10 cellular contexts compared by ENCODE assay signal in genomic region chr21:29162825-29163224, GRCh38. TPM values are rescaled to one million over a fixed set of nuclear protein-coding genes. Genes with fewer than 3 reads are reported as not detected.
DNase-seq lines count a peak whose midpoint lies in the region; FAIRE-seq and TF ChIP-seq lines count a peak whose summit lies in the region.
"Not testable (repeated sequence)": the region's sequence is repeated elsewhere in the genome, so short reads cannot be mapped to it uniquely, and the experiment has no call there.
"Had no signal": no experiment of that assay in that cellular context is flagged by ENCODE, and none has a peak within 500 bp of the region (broad histone marks: within the 10 kb centered on the region; RNA-seq: fewer than 3 reads in every experiment).

No MANE protein-coding gene starts in this region.

- CTCF ChIA-PET in BJ (lab: Yijun Ruan, JAX) = interaction anchor here (0.6 to 3.9 kb wide), 4 partner anchors 46 to 210 kb away, joined by 3 to 32 read pairs (median 15); partner anchors contain the start of gene BACH1
- CTCF ChIA-PET in RWPE1 (lab: Yijun Ruan, JAX) = interaction anchor here (0.8 kb wide), 1 partner anchor 71 kb away, joined by 3 read pairs; no protein-coding TSS in a partner anchor

- H3K27ac Mint-ChIP-seq in type B pancreatic cell = peak overlapping the region; percentile 59

- not testable (repeated sequence) for H3K36me3 ChIP-seq in BJ (ENCODE audit: control insufficient read depth, insufficient read depth, low read length); bronchial epithelial cell (ENCODE audit: control insufficient read depth, insufficient read depth, low read length); kidney epithelial cell (ENCODE audit: control insufficient read depth, insufficient read depth, low read length)

- H3K36me3 Mint-ChIP-seq in type B pancreatic cell = not testable (repeated sequence)

- not testable (repeated sequence) for H3K27me3 Mint-ChIP-seq in type B pancreatic cell

- H3K27me3 ChIP-seq in BJ (ENCODE audit: control insufficient read depth, insufficient read depth, low read length); bronchial epithelial cell (ENCODE audit: control insufficient read depth, insufficient read depth, low read length); kidney epithelial cell (ENCODE audit: control insufficient read depth, insufficient read depth, low read length): not testable (repeated sequence)

- H3K27ac ChIP-seq in RWPE1 = peak overlapping the region; percentile 83

- POLR2A ChIA-PET in BJ (lab: Charles Lee) = interaction anchor here (0.6 kb wide), 1 partner anchor 64 kb away, joined by 3 read pairs; no protein-coding TSS in a partner anchor
- POLR2A ChIA-PET in RWPE1 (lab: Yijun Ruan, JAX; ENCODE audit: low non-redundant PET) = not testable (repeated sequence)

- not testable (repeated sequence) for H3K4me1 Mint-ChIP-seq in type B pancreatic cell (ENCODE audit: unreplicated experiment)

- not testable (repeated sequence) for H3K4me3 ChIP-seq in BJ (ENCODE audit: low read depth, low read length); bronchial epithelial cell (ENCODE audit: low read depth, low read length); kidney epithelial cell (ENCODE audit: low read depth, low read length)

- not testable (repeated sequence) for H3K9me3 Mint-ChIP-seq in type B pancreatic cell

- not testable (repeated sequence) for H3K4me3 Mint-ChIP-seq in type B pancreatic cell

- FAIRE-seq in bronchial epithelial cell (lab: Jason Lieb, UNC) = not testable (repeated sequence)

- peak; percentile 35 for DNase-seq in BJ (ENCODE audit: low read depth)
- DNase-seq in HT1080 (ENCODE audit: low read depth) = peak; percentile 65
- DNase-seq in RWPE1 (ENCODE audit: low spot score); type B pancreatic cell (ENCODE audit: extremely low spot score, unreplicated experiment): not testable (repeated sequence)
- DNase-seq in bronchial epithelial cell (ENCODE audit: low read depth) = peak; percentile 82
- DNase-seq in fibroblast of peridontal ligament (ENCODE audit: extremely low read depth) = peak; percentile 91
- peak; percentile 53 for DNase-seq in kidney epithelial cell (ENCODE audit: low read depth)
- DNase-seq in renal cortical epithelial cell (ENCODE audit: low read depth) = peak; percentile 86

- not testable (repeated sequence) for TF ChIP-seq CTCF in BJ (IDR thresholded peaks at IDR 0.05; ENCODE audit: insufficient read depth, low read depth, low read length); RWPE1 (conservative IDR thresholded peaks at IDR 0.05; ENCODE audit: low read depth); bronchial epithelial cell (IDR thresholded peaks at IDR 0.05; ENCODE audit: insufficient read depth, low read length, severe bottlenecking); kidney epithelial cell (IDR thresholded peaks at IDR 0.05; ENCODE audit: insufficient read depth, low read length, poor library complexity, severe bottlenecking); type B pancreatic cell (conservative IDR thresholded peaks at IDR 0.05)

RNA-seq across cellular contexts. Expression of gene MAP3K7CL, which starts 32.4 kb away (rescaled TPM):
- 6.1 and 7.3 TPM in 2 replicates for polyA plus RNA-seq in BJ (2011; rRNA removed)
- polyA minus RNA-seq in BJ (2011; rRNA and poly(A)+ RNA removed) = 3.7 and 9.1 TPM in 2 replicates
- total RNA-seq in HT1080 (2014; rRNA removed; shearing (Covaris generic)) = 3.5 and 5.6 TPM in 2 replicates
- 12.4 and 14.0 TPM in 2 replicates for polyA plus RNA-seq in HT1080 (2015; cell fraction: cytosol; rRNA removed)
- 4.1 and 5.4 TPM in 2 replicates for polyA plus RNA-seq in HT1080 (2015; cell fraction: nucleus; rRNA removed)
- total RNA-seq in bronchial epithelial cell (5.8 and 8.1 TPM in 2 replicates), kidney epithelial cell (1.4 and 3.0 TPM in 2 replicates), renal cortical epithelial cell (9.6 and 25.5 TPM in 2 replicates), type B pancreatic cell (ENCODE audit: low replicate concordance) (5.3 TPM in 1 of 2 replicates, not detected in the other)
- total RNA-seq: hepatocyte, NCI-H460 had no signal
